Comparison of ENCODE assay signal across 18 cellular contexts in genomic region chr10:35493196-35494118, GRCh38.
A peak's percentile ranks its signal among the peaks of the same experiment; 100 is the strongest.
DNase-seq lines count a peak whose midpoint lies in the region; ATAC-seq and TF ChIP-seq lines count a peak whose summit lies in the region.
"Had no signal": no experiment of that assay in that cellular context is flagged by ENCODE, and none has a peak within 500 bp of the region (broad histone marks: within the 10 kb centered on the region; RNA-seq: fewer than 3 reads in every experiment).

No MANE protein-coding gene starts in this region.

- TF ChIP-seq CTCF in right atrium auricular region (IDR thresholded peaks at IDR 0.05): no peak
- no peak for TF ChIP-seq CTCF in mammary epithelial cell (conservative IDR thresholded peaks at IDR 0.05 in 1 of 2, IDR thresholded peaks at IDR 0.05 in 1 of 2; ENCODE audit: extremely low read depth in 1 of 2, insufficient read depth in 1 of 2, low read depth in 1 of 2, low read length in 2 of 2)
- TF ChIP-seq CTCF in sigmoid colon (IDR thresholded peaks at IDR 0.05): no peak
- no peak for TF ChIP-seq CTCF in vagina (IDR thresholded peaks at IDR 0.05)

- in situ Hi-C loops in mammary epithelial cell (cut with MboI; ENCODE audit: low sequenced_read_pairs in 2 of 2): no loop called here

- H3K27ac ChIP-seq in right atrium auricular region (peak overlapping the region in 1 of 2 donors; percentile 2), mammary epithelial cell (ENCODE audit: insufficient read depth, low read depth, low read length) (no peak overlapping the region), sigmoid colon (peak overlapping the region in 1 of 4 donors; percentile 18), vagina (no peak overlapping the region)

- H2AFZ ChIP-seq in mammary epithelial cell (ENCODE audit: low read depth, low read length): no peak overlapping the region

- H3K4me3 ChIP-seq in right atrium auricular region (no peak overlapping the region), mammary epithelial cell (replicated peaks in 1 of 3; ENCODE audit: insufficient read depth in 1 of 3, low read depth in 2 of 3, low read length in 3 of 3) (no peak overlapping the region), sigmoid colon (no peak overlapping the region), vagina (no peak overlapping the region)

- ATAC-seq in Right ventricle myocardium superior (ENCODE audit: poor library complexity) (peak; percentile 83), memory B cell (ENCODE audit: low read depth) (no peak)
- ATAC-seq: activated CD4-positive, CD25-positive, alpha-beta regulatory T cell treated with anti-CD3 and anti-CD28 coated beads, Interleukin-2, amount 50 U/mL, for 24 hours; activated naive CD4-positive, alpha-beta T cell treated with anti-CD3 and anti-CD28 coated beads, Interleukin-2, amount 50 U/mL, for 72 hours had no signal

- peaks cover 52% of the 10 kb centered on the region for H3K4me1 Mint-ChIP-seq in memory B cell

- H3K9me3 Mint-ChIP-seq in memory B cell: no peaks in the 10 kb centered on the region
- H3K9me3 Mint-ChIP-seq: activated naive CD4-positive, alpha-beta T cell treated with anti-CD3 and anti-CD28 coated beads, Interleukin-2, amount 50 U/mL, for 72 hours; central memory CD8-positive, alpha-beta T cell had no signal

- H3K27me3 ChIP-seq in right atrium auricular region (no peaks in the 10 kb centered on the region), mammary epithelial cell (ENCODE audit: insufficient read depth, low read length) (no peaks in the 10 kb centered on the region), sigmoid colon (no peaks in the 10 kb centered on the region), vagina (no peaks in the 10 kb centered on the region)

- no peaks in the 10 kb centered on the region for H3K9me3 ChIP-seq in right atrium auricular region
- H3K9me3 ChIP-seq in mammary epithelial cell (replicated peaks; ENCODE audit: insufficient read depth, low read length): no peaks in the 10 kb centered on the region
- no peaks in the 10 kb centered on the region for H3K9me3 ChIP-seq in sigmoid colon
- no peaks in the 10 kb centered on the region for H3K9me3 ChIP-seq in vagina

- TF ChIP-seq POLR2A in sigmoid colon (IDR thresholded peaks at IDR 0.05) (no peak), vagina (IDR thresholded peaks at IDR 0.05) (no peak)

- H3K36me3 Mint-ChIP-seq in memory B cell: peaks cover 7% of the 10 kb centered on the region
- H3K36me3 Mint-ChIP-seq: activated naive CD4-positive, alpha-beta T cell treated with anti-CD3 and anti-CD28 coated beads, Interleukin-2, amount 50 U/mL, for 72 hours had no signal

- peak overlapping the region; percentile 81 for H3K27ac Mint-ChIP-seq in memory B cell

- intact Hi-C loops in Right ventricle myocardium superior (cut with DNase I) (no loop called here), mammary epithelial cell (cut with micrococcal nuclease) (no loop called here), sigmoid colon (cut with DNase I) (no loop called here), vagina (cut with DNase I) (no loop called here)

- dilution Hi-C loops in mammary epithelial cell (cut with HindIII; ENCODE audit: low sequenced_read_pairs): no loop called here

- no TSS peak for BruUV-seq in mammary epithelial cell (replicated peaks; lab: Mats Ljungman, UMichigan)

- H3K4me3 Mint-ChIP-seq in memory B cell: no peak overlapping the region
- H3K4me3 Mint-ChIP-seq: central memory CD8-positive, alpha-beta T cell had no signal

- H3K4me1 ChIP-seq in right atrium auricular region (peaks cover 0 to 45% of the 10 kb centered on the region in 2 donors), mammary epithelial cell (ENCODE audit: insufficient read depth, low read length) (peaks cover 10% of the 10 kb centered on the region), sigmoid colon (peaks cover 0 to 41% (median 38%) of the 10 kb centered on the region in 4 donors), vagina (peaks cover 28% of the 10 kb centered on the region)

- H3K79me2 ChIP-seq in mammary epithelial cell (ENCODE audit: insufficient read depth, low read length): peaks cover 75% of the 10 kb centered on the region

- 85% methylated on average over 9 of the region's 9 CpGs for WGBS in mammary epithelial cell (ENCODE audit: low coverage, missing lambda C conversion rate)
- WGBS in sigmoid colon, 2 donors: 31 to 70% methylated on average over 9 of the region's 9 CpGs

- CTCF ChIA-PET in mammary epithelial cell (lab: Charles Lee; ENCODE audit: low non-redundant PET): no interaction called here

- DNase-seq in Right ventricle myocardium superior (no peak), right atrium auricular region (ENCODE audit: low spot score) (no peak), mammary epithelial cell (peak; percentile 5), memory B cell (ENCODE audit: low spot score in 2 of 2) (no peak), sigmoid colon (no peak), SW480 (ENCODE audit: low spot score) (no peak), midbrain (lab: John Stamatoyannopoulos, UW) (no peak), vagina (ENCODE audit: extremely low spot score in 2 of 2) (no peak)
- DNase-seq: activated CD8-positive, alpha-beta memory T cell treated with anti-CD3 and anti-CD28 coated beads, Interleukin-2, amount 50 U/mL, for 4 hours; glutamatergic neuron; islet precursor cell; MV-4-11; OCI-M1; stimulated activated CD4-positive, alpha-beta T cell treated with anti-CD3 and anti-CD28 coated beads, Interleukin-4, amount 100 ng/mL, for 24 hours; T-helper 1 cell had no signal

- H4K20me1 ChIP-seq in mammary epithelial cell (ENCODE audit: insufficient read depth, low read length): no peaks in the 10 kb centered on the region

- H3K36me3 ChIP-seq in right atrium auricular region (no peaks in the 10 kb centered on the region), mammary epithelial cell (ENCODE audit: insufficient read depth, low read length) (no peaks in the 10 kb centered on the region), sigmoid colon (no peaks in the 10 kb centered on the region), vagina (no peaks in the 10 kb centered on the region)

- H3K9ac ChIP-seq in mammary epithelial cell (ENCODE audit: insufficient read depth, low read length): no peak overlapping the region

- no peaks in the 10 kb centered on the region for H3K27me3 Mint-ChIP-seq in memory B cell
- H3K27me3 Mint-ChIP-seq: central memory CD8-positive, alpha-beta T cell had no signal

- TF ChIP-seq EP300 in sigmoid colon (IDR thresholded peaks at IDR 0.05): no peak

- H3K4me2 ChIP-seq in mammary epithelial cell (ENCODE audit: insufficient read depth, low read depth, low read length): no peak overlapping the region
